18 cellular contexts compared by ENCODE assay signal in genomic region chr7:134857958-134858357, GRCh38.
DNase-seq lines count a peak whose midpoint lies in the region; ATAC-seq and TF ChIP-seq lines count a peak whose summit lies in the region.
"Had no signal": no experiment of that assay in that cellular context is flagged by ENCODE, and none has a peak within 500 bp of the region (broad histone marks: within the 10 kb centered on the region; RNA-seq: fewer than 3 reads in every experiment).

No MANE protein-coding gene starts in this region.

- no peaks in the 10 kb centered on the region; the same call in 1 of the 2 replicates for H3K9me3 Mint-ChIP-seq in HFFc6
- no peaks in the 10 kb centered on the region for H3K9me3 Mint-ChIP-seq in chondrocyte (ENCODE audit: low read depth)
- peaks cover 0 to 11% (median 3%) of the 10 kb centered on the region in 11 donors for H3K9me3 Mint-ChIP-seq in naive thymus-derived CD4-positive, alpha-beta T cell
- H3K9me3 Mint-ChIP-seq: CD8-positive, alpha-beta memory T cell had no signal

- no peaks in the 10 kb centered on the region for H3K27me3 ChIP-seq in naive thymus-derived CD4-positive, alpha-beta T cell (ENCODE audit: control insufficient read depth in 2 of 2, insufficient read depth in 2 of 2, low read length in 2 of 2)
- H3K27me3 ChIP-seq in stomach smooth muscle (ENCODE audit: control insufficient read depth in 1 of 2, insufficient read depth in 2 of 2, low read length in 2 of 2), result no peaks in the 10 kb centered on the region

- POLR2A ChIA-PET in naive thymus-derived CD4-positive, alpha-beta T cell (lab: Charles Lee), result interaction anchor here (0.6 kb wide), 1 partner anchor 22 kb away, joined by 3 read pairs; no protein-coding TSS in a partner anchor

- peaks cover 0 to 20% of the 10 kb centered on the region in 2 donors for H3K4me1 ChIP-seq in naive thymus-derived CD4-positive, alpha-beta T cell (ENCODE audit: control insufficient read depth in 2 of 2, insufficient read depth in 2 of 2, low read length in 2 of 2)
- H3K4me1 ChIP-seq in stomach smooth muscle (ENCODE audit: control insufficient read depth, insufficient read depth, low read length), result peaks cover 39% of the 10 kb centered on the region

- peaks cover 20% of the 10 kb centered on the region for H3K27me3 Mint-ChIP-seq in HFFc6 (ENCODE audit: insufficient read depth)
- H3K27me3 Mint-ChIP-seq in chondrocyte (ENCODE audit: low read depth), result no peaks in the 10 kb centered on the region
- H3K27me3 Mint-ChIP-seq in naive thymus-derived CD4-positive, alpha-beta T cell, result no peaks in the 10 kb centered on the region
- H3K27me3 Mint-ChIP-seq: CD8-positive, alpha-beta memory T cell had no signal

- peaks cover 78% of the 10 kb centered on the region for H3K36me3 Mint-ChIP-seq in HFFc6 (ENCODE audit: low read depth)
- peaks cover 40% of the 10 kb centered on the region for H3K36me3 Mint-ChIP-seq in chondrocyte (ENCODE audit: low read depth)
- peaks cover 22 to 59% (median 41%) of the 10 kb centered on the region in 5 donors for H3K36me3 Mint-ChIP-seq in naive thymus-derived CD4-positive, alpha-beta T cell

- peaks cover 95% of the 10 kb centered on the region for H3K4me1 Mint-ChIP-seq in HFFc6 (ENCODE audit: low read depth)
- H3K4me1 Mint-ChIP-seq in chondrocyte (ENCODE audit: low read depth), result peaks cover 91% of the 10 kb centered on the region
- peaks cover 12 to 71% (median 62%) of the 10 kb centered on the region in 7 donors for H3K4me1 Mint-ChIP-seq in naive thymus-derived CD4-positive, alpha-beta T cell

- H3K4me3 ChIP-seq in naive thymus-derived CD4-positive, alpha-beta T cell (ENCODE audit: low read length), result no peak overlapping the region
- no peak overlapping the region for H3K4me3 ChIP-seq in stomach smooth muscle (ENCODE audit: low read length in 2 of 2)
- H3K4me3 ChIP-seq: K562 had no signal

- TF ChIP-seq CTCF in HFFc6 (IDR thresholded peaks at IDR 0.05), result no peak
- TF ChIP-seq CTCF in chondrocyte (IDR thresholded peaks at IDR 0.05), result no peak

- peak overlapping the region; percentile 48; the same call in 1 of the 2 replicates for H3K27ac Mint-ChIP-seq in HFFc6
- H3K27ac Mint-ChIP-seq in chondrocyte (ENCODE audit: unreplicated experiment), result peak overlapping the region; percentile 71
- peak overlapping the region in 7 of 9 donors; percentile 19 to 79 (median 58) for H3K27ac Mint-ChIP-seq in naive thymus-derived CD4-positive, alpha-beta T cell

- intact Hi-C loops in naive thymus-derived CD4-positive, alpha-beta T cell (cut with micrococcal nuclease), result no loop called here

- H3K9ac ChIP-seq in stomach smooth muscle (ENCODE audit: low read length in 2 of 2), result no peak overlapping the region

- peaks cover 0 to 5% (median 5%) of the 10 kb centered on the region in 3 experiments for H3K36me3 ChIP-seq in naive thymus-derived CD4-positive, alpha-beta T cell (ENCODE audit: control insufficient read depth in 2 of 3, insufficient read depth in 3 of 3, low read length in 3 of 3)
- H3K36me3 ChIP-seq in stomach smooth muscle (ENCODE audit: control insufficient read depth in 2 of 2, insufficient read depth in 2 of 2, low read length in 2 of 2), result no peaks in the 10 kb centered on the region

- CTCF ChIA-PET in naive thymus-derived CD4-positive, alpha-beta T cell (lab: Charles Lee), result interaction anchor here (0.6 kb wide), 1 partner anchor 22 kb away, joined by 3 read pairs; no protein-coding TSS in a partner anchor

- ATAC-seq in naive thymus-derived CD4-positive, alpha-beta T cell, result no peak
- ATAC-seq in HG03442 (IDR thresholded peaks at IDR 0.05; ENCODE audit: unreplicated experiment), result no peak
- ATAC-seq: Panc1 had no signal

- H3K4me3 Mint-ChIP-seq in HFFc6, result peak overlapping the region; percentile 25; the same call in 1 of the 2 replicates
- H3K4me3 Mint-ChIP-seq in chondrocyte (ENCODE audit: unreplicated experiment), result no peak overlapping the region
- H3K4me3 Mint-ChIP-seq in naive thymus-derived CD4-positive, alpha-beta T cell, result no peak overlapping the region
- H3K4me3 Mint-ChIP-seq: CD8-positive, alpha-beta memory T cell had no signal

- H3K27ac ChIP-seq in naive thymus-derived CD4-positive, alpha-beta T cell (ENCODE audit: low read depth, low read length), result no peak overlapping the region
- peak overlapping the region; percentile 42 for H3K27ac ChIP-seq in stomach smooth muscle (ENCODE audit: low read length)

- no peaks in the 10 kb centered on the region for H3K9me3 ChIP-seq in naive thymus-derived CD4-positive, alpha-beta T cell (ENCODE audit: control insufficient read depth in 2 of 3, low read length in 3 of 3)
- H3K9me3 ChIP-seq in stomach smooth muscle (ENCODE audit: control insufficient read depth in 2 of 2, low read length in 2 of 2), result no peaks in the 10 kb centered on the region

- no peak for DNase-seq in HFFc6
- no peak for DNase-seq in chondrocyte (ENCODE audit: low spot score)
- DNase-seq in naive thymus-derived CD4-positive, alpha-beta T cell, result no peak
- no peak for DNase-seq in medulla oblongata (ENCODE audit: extremely low spot score)
- DNase-seq in mesenteric fat pad (ENCODE audit: low spot score), result no peak
- DNase-seq: C1 segment of cervical spinal cord; CD8-positive, alpha-beta memory T cell; DMS53; EL; NCI-H1092 treated with DMSO at 0.1 percent for 48 hours; NCI-H146; NCI-H2081; NCI-H2171 treated with DMSO at 0.1 percent for 48 hours; NCI-H446 had no signal
